Comparison of ENCODE assay signal across 1 cellular context in the genomic region with DNA sequence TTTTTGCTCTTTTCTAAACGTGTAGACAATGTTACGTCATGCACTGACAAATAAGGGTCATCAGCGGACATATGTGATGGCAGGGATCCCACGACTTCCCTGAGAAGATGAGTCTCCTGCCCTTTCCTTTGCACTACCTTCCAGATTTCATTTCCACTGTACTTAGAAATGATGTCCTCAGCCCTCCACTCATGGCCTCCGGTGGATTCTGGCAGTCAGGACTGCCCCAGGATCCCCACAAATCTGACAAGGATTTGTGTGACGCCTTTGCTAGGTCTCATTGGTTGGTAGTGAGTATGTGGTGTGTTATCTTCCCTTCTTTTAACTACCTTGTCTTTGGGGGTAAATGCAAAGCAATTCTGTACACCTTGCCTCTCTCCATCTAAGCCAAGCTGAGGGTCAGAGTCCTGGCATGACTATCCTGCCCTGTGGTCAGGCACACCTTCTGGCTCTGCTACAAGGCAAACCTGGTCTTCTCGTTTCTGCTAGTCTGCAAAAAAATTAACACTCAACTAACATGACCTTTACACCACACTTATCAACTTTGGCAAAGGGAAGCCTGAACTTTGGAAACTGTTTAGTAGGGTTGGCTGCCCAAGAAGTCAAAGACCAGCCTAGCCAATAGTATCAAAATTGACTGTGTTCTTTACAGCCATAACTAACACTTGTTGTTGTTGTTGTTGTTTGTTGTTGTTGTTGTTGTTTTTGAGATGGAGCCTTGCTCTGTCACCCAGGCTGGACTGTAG.
TF ChIP-seq lines count a peak whose summit lies in the region.

No MANE protein-coding gene starts in this region.

TF ChIP-seq in HepG2, 621 proteins besides CTCF, POLR2A, EP300 and RAD21 (continued from another document and continues in another):
- TF ChIP-seq, protein P1, sequence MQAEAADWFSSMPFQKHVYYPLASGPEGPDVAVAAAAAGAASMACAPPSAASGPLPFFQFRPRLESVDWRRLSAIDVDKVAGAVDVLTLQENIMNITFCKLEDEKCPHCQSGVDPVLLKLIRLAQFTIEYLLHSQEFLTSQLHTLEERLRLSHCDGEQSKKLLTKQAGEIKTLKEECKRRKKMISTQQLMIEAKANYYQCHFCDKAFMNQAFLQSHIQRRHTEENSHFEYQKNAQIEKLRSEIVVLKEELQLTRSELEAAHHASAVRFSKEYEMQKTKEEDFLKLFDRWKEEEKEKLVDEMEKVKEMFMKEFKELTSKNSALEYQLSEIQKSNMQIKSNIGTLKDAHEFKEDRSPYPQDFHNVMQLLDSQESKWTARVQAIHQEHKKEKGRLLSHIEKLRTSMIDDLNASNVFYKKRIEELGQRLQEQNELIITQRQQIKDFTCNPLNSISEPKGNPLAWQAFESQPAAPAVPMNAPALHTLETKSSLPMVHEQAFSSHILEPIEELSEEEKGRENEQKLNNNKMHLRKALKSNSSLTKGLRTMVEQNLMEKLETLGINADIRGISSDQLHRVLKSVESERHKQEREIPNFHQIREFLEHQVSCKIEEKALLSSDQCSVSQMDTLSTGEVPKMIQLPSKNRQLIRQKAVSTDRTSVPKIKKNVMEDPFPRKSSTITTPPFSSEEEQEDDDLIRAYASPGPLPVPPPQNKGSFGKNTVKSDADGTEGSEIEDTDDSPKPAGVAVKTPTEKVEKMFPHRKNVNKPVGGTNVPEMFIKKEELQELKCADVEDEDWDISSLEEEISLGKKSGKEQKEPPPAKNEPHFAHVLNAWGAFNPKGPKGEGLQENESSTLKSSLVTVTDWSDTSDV (CRISPR knock-in tag; IDR thresholded peaks at IDR 0.05) = no peak
- TF ChIP-seq ZNF337 (CRISPR knock-in tag; IDR thresholded peaks at IDR 0.05; ENCODE audit: borderline replicate concordance, low read depth) (no peak), ZNF670 (CRISPR knock-in tag; IDR thresholded peaks at IDR 0.05; ENCODE audit: borderline replicate concordance) (no peak), SRSF1 (optimal IDR thresholded peaks at IDR 0.05; ENCODE audit: low read depth, low read length) (no peak), ZNF180 (CRISPR knock-in tag; IDR thresholded peaks at IDR 0.05; ENCODE audit: borderline replicate concordance, low read depth) (no peak), ZFP36L1 (CRISPR knock-in tag; IDR thresholded peaks at IDR 0.05) (no peak), SCMH1 (CRISPR knock-in tag; IDR thresholded peaks at IDR 0.05; ENCODE audit: borderline replicate concordance) (no peak), CHCHD3 (CRISPR knock-in tag; IDR thresholded peaks at IDR 0.05) (no peak), DPF2 (CRISPR knock-in tag; IDR thresholded peaks at IDR 0.05; ENCODE audit: borderline replicate concordance, low read depth) (no peak), BRD4 (CRISPR knock-in tag; IDR thresholded peaks at IDR 0.05) (no peak), TEAD3 (CRISPR knock-in tag; optimal IDR thresholded peaks at IDR 0.05; ENCODE audit: borderline replicate concordance) (peak; percentile 35), ZNF24 (IDR thresholded peaks at IDR 0.05) (no peak), TCF7 (IDR thresholded peaks at IDR 0.05; ENCODE audit: low read depth) (no peak), WIZ (CRISPR knock-in tag; IDR thresholded peaks at IDR 0.05) (no peak), EEA1 (CRISPR knock-in tag; IDR thresholded peaks at IDR 0.05; ENCODE audit: borderline replicate concordance) (no peak), PAF1 (CRISPR knock-in tag; IDR thresholded peaks at IDR 0.05) (no peak), CEBPB (IDR thresholded peaks at IDR 0.05; ENCODE audit: borderline replicate concordance, low read depth, low read length) (peak; percentile 12; the same call in 1 of the 2 replicates), ZNF776 (CRISPR knock-in tag; IDR thresholded peaks at IDR 0.05) (no peak), TOE1 (CRISPR knock-in tag; IDR thresholded peaks at IDR 0.05) (no peak), CENPX (CRISPR knock-in tag; IDR thresholded peaks at IDR 0.05) (no peak), SOX13 (IDR thresholded peaks at IDR 0.05) (no peak), SOX13 (CRISPR knock-in tag; conservative IDR thresholded peaks at IDR 0.05 in 1 of 2, IDR thresholded peaks at IDR 0.05 in 1 of 2) (peak in 1 of 2 experiments; percentile 43; a peak in 1 of 4 replicates), ZNF30 (CRISPR knock-in tag; IDR thresholded peaks at IDR 0.05) (no peak), KMT2A (CRISPR knock-in tag; IDR thresholded peaks at IDR 0.05) (no peak), ZFP62 (CRISPR knock-in tag; IDR thresholded peaks at IDR 0.05) (no peak), TCF7L2 (IDR thresholded peaks at IDR 0.05; ENCODE audit: low read depth, low read length) (no peak), ARNT2 (CRISPR knock-in tag; IDR thresholded peaks at IDR 0.05; ENCODE audit: low read depth) (no peak), TBX3 (IDR thresholded peaks at IDR 0.05; ENCODE audit: borderline replicate concordance) (peak; percentile 8; the same call in 1 of the 2 replicates), ZNF260 (CRISPR knock-in tag; IDR thresholded peaks at IDR 0.05; ENCODE audit: borderline replicate concordance, low read depth) (no peak), ZBTB38 (CRISPR knock-in tag; IDR thresholded peaks at IDR 0.05) (no peak), MEIS1 (CRISPR knock-in tag; IDR thresholded peaks at IDR 0.05; ENCODE audit: borderline replicate concordance) (no peak), SIN3A (IDR thresholded peaks at IDR 0.05; ENCODE audit: borderline replicate concordance, low read depth, low read length) (no peak), CREM (IDR thresholded peaks at IDR 0.05) (no peak), CREM (CRISPR knock-in tag; IDR thresholded peaks at IDR 0.05) (no peak)
- TF ChIP-seq, protein P2, sequence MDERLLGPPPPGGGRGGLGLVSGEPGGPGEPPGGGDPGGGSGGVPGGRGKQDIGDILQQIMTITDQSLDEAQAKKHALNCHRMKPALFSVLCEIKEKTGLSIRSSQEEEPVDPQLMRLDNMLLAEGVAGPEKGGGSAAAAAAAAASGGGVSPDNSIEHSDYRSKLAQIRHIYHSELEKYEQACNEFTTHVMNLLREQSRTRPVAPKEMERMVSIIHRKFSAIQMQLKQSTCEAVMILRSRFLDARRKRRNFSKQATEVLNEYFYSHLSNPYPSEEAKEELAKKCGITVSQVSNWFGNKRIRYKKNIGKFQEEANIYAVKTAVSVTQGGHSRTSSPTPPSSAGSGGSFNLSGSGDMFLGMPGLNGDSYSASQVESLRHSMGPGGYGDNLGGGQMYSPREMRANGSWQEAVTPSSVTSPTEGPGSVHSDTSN (CRISPR knock-in tag; IDR thresholded peaks at IDR 0.05) = no peak
- TF ChIP-seq, protein P3, sequence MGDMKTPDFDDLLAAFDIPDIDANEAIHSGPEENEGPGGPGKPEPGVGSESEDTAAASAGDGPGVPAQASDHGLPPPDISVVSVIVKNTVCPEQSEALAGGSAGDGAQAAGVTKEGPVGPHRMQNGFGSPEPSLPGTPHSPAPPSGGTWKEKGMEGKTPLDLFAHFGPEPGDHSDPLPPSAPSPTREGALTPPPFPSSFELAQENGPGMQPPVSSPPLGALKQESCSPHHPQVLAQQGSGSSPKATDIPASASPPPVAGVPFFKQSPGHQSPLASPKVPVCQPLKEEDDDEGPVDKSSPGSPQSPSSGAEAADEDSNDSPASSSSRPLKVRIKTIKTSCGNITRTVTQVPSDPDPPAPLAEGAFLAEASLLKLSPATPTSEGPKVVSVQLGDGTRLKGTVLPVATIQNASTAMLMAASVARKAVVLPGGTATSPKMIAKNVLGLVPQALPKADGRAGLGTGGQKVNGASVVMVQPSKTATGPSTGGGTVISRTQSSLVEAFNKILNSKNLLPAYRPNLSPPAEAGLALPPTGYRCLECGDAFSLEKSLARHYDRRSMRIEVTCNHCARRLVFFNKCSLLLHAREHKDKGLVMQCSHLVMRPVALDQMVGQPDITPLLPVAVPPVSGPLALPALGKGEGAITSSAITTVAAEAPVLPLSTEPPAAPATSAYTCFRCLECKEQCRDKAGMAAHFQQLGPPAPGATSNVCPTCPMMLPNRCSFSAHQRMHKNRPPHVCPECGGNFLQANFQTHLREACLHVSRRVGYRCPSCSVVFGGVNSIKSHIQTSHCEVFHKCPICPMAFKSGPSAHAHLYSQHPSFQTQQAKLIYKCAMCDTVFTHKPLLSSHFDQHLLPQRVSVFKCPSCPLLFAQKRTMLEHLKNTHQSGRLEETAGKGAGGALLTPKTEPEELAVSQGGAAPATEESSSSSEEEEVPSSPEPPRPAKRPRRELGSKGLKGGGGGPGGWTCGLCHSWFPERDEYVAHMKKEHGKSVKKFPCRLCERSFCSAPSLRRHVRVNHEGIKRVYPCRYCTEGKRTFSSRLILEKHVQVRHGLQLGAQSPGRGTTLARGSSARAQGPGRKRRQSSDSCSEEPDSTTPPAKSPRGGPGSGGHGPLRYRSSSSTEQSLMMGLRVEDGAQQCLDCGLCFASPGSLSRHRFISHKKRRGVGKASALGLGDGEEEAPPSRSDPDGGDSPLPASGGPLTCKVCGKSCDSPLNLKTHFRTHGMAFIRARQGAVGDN (CRISPR knock-in tag; IDR thresholded peaks at IDR 0.05) = no peak
- TF ChIP-seq, protein P4, sequence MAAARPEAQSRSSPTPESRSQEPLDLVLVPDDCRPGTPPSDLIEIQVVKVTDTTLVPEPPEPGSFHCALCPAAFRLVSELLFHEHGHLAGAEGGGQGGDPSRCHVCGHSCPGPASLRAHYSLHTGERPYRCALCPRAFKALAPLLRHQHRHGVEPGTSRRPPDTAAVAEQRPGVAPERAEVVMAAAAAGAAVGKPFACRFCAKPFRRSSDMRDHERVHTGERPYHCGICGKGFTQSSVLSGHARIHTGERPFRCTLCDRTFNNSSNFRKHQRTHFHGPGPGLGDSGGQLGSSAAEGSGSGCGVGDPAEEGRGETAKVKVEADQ (CRISPR knock-in tag; IDR thresholded peaks at IDR 0.05; ENCODE audit: borderline replicate concordance) = 0 out of 2 replicates have a peak, but pooled peaks have one; percentile 28
- TF ChIP-seq, protein P5, sequence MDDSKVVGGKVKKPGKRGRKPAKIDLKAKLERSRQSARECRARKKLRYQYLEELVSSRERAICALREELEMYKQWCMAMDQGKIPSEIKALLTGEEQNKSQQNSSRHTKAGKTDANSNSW (CRISPR knock-in tag; IDR thresholded peaks at IDR 0.05; ENCODE audit: borderline replicate concordance) = no peak
- TF ChIP-seq, protein P6, sequence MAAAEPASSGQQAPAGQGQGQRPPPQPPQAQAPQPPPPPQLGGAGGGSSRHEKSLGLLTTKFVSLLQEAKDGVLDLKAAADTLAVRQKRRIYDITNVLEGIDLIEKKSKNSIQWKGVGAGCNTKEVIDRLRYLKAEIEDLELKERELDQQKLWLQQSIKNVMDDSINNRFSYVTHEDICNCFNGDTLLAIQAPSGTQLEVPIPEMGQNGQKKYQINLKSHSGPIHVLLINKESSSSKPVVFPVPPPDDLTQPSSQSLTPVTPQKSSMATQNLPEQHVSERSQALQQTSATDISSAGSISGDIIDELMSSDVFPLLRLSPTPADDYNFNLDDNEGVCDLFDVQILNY (CRISPR knock-in tag; conservative IDR thresholded peaks at IDR 0.05) = no peak
- TF ChIP-seq, protein P7, sequence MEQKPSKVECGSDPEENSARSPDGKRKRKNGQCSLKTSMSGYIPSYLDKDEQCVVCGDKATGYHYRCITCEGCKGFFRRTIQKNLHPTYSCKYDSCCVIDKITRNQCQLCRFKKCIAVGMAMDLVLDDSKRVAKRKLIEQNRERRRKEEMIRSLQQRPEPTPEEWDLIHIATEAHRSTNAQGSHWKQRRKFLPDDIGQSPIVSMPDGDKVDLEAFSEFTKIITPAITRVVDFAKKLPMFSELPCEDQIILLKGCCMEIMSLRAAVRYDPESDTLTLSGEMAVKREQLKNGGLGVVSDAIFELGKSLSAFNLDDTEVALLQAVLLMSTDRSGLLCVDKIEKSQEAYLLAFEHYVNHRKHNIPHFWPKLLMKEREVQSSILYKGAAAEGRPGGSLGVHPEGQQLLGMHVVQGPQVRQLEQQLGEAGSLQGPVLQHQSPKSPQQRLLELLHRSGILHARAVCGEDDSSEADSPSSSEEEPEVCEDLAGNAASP (CRISPR knock-in tag; IDR thresholded peaks at IDR 0.05; ENCODE audit: borderline replicate concordance) = peak; percentile 34; the same call in 1 of the 2 replicates
- TF ChIP-seq, protein P8, sequence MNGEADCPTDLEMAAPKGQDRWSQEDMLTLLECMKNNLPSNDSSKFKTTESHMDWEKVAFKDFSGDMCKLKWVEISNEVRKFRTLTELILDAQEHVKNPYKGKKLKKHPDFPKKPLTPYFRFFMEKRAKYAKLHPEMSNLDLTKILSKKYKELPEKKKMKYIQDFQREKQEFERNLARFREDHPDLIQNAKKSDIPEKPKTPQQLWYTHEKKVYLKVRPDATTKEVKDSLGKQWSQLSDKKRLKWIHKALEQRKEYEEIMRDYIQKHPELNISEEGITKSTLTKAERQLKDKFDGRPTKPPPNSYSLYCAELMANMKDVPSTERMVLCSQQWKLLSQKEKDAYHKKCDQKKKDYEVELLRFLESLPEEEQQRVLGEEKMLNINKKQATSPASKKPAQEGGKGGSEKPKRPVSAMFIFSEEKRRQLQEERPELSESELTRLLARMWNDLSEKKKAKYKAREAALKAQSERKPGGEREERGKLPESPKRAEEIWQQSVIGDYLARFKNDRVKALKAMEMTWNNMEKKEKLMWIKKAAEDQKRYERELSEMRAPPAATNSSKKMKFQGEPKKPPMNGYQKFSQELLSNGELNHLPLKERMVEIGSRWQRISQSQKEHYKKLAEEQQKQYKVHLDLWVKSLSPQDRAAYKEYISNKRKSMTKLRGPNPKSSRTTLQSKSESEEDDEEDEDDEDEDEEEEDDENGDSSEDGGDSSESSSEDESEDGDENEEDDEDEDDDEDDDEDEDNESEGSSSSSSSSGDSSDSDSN (CRISPR knock-in tag; IDR thresholded peaks at IDR 0.05) = no peak
- TF ChIP-seq, protein P9, sequence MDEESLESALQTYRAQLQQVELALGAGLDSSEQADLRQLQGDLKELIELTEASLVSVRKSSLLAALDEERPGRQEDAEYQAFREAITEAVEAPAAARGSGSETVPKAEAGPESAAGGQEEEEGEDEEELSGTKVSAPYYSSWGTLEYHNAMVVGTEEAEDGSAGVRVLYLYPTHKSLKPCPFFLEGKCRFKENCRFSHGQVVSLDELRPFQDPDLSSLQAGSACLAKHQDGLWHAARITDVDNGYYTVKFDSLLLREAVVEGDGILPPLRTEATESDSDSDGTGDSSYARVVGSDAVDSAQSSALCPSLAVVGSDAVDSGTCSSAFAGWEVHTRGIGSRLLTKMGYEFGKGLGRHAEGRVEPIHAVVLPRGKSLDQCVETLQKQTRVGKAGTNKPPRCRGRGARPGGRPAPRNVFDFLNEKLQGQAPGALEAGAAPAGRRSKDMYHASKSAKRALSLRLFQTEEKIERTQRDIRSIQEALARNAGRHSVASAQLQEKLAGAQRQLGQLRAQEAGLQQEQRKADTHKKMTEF (CRISPR knock-in tag; IDR thresholded peaks at IDR 0.05) = no peak
